ENCODE assay signal across 24 cellular contexts in the genomic region with DNA sequence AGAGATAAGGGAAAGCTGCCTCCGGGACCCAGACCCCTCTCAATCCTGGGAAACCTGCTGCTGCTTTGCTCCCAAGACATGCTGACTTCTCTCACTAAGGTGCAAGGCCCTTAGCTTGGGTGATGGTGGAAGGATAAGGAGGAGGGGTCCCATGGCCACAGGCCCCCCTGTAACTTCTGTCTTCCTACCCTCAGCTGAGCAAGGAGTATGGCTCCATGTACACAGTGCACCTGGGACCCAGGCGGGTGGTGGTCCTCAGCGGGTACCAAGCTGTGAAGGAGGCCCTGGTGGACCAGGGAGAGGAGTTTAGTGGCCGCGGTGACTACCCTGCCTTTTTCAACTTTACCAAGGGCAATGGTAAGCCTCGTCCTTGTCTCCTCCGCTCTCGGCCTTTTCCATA. TPM values are rescaled to one million over a fixed set of nuclear protein-coding genes. Genes with fewer than 3 reads are reported as not detected.
"Had no signal": no experiment of that assay in that cellular context is flagged by ENCODE, and none has a peak within 500 bp of the region (broad histone marks: within the 10 kb centered on the region; RNA-seq: fewer than 3 reads in every experiment).

No MANE protein-coding gene starts in this region.

- DNase-seq: KBM-7, MV-4-11, NCI-H1048, NCI-H1105, NCI-H1417, NCI-H146, NCI-H1694 treated with DMSO at 0.1 percent for 48 hours, NCI-H1930, NCI-H2081, NCI-H2107, NCI-H2227 treated with DMSO at 0.1 percent for 48 hours, NCI-H524, NCI-H526 treated with DMSO at 0.1 percent for 48 hours, NCI-H748 treated with DMSO at 0.1 percent for 48 hours, Right ventricle myocardium superior, RPMI8226, SIG-M5 had no signal

- H3K4me1 ChIP-seq: SJSA1 had no signal

- H3K36me3 ChIP-seq: SJSA1 had no signal

- H3K27ac ChIP-seq: SJSA1, SK-N-MC had no signal

- H3K4me3 ChIP-seq: SJSA1, SK-N-MC had no signal

- FAIRE-seq: RCC 7860 had no signal

- H3K9me3 ChIP-seq: SJSA1 had no signal

RNA-seq across cellular contexts. Expression of a gene that starts 2.0 kb away (rescaled TPM):
- total RNA-seq: HT-29, LHCN-M2, MCF 10A, NCI-H460, Right ventricle myocardium superior, SJSA1 had no signal

RNA-seq across cellular contexts. Expression of a gene that starts 28.0 kb away (rescaled TPM):
- total RNA-seq: HT-29, LHCN-M2, MCF 10A, NCI-H460, Right ventricle myocardium superior, SJSA1 had no signal
